ENCODE assay signal across 1 cellular context in genomic region chr2:7060156-7060555, GRCh38.
TF ChIP-seq lines count a peak whose summit lies in the region.

No MANE protein-coding gene starts in this region.

TF ChIP-seq in HepG2, 621 proteins besides CTCF, POLR2A, EP300 and RAD21:
- TF ChIP-seq, protein P1, sequence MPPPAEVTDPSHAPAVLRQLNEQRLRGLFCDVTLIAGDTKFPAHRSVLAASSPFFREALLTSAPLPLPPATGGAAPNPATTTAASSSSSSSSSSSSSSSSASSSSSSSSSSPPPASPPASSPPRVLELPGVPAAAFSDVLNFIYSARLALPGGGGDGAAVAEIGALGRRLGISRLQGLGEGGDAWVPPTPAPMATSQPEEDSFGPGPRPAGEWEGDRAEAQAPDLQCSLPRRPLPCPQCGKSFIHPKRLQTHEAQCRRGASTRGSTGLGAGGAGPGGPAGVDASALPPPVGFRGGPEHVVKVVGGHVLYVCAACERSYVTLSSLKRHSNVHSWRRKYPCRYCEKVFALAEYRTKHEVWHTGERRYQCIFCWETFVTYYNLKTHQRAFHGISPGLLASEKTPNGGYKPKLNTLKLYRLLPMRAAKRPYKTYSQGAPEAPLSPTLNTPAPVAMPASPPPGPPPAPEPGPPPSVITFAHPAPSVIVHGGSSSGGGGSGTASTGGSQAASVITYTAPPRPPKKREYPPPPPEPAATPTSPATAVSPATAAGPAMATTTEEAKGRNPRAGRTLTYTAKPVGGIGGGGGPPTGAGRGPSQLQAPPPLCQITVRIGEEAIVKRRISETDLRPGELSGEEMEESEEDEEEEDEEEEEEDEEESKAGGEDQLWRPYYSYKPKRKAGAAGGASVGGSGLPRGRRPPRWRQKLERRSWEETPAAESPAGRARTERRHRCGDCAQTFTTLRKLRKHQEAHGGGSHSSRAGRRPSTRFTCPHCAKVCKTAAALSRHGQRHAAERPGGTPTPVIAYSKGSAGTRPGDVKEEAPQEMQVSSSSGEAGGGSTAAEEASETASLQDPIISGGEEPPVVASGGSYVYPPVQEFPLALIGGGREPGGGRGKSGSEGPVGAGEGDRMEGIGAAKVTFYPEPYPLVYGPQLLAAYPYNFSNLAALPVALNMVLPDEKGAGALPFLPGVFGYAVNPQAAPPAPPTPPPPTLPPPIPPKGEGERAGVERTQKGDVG (CRISPR knock-in tag; IDR thresholded peaks at IDR 0.05; ENCODE audit: borderline replicate concordance): no peak
- TF ChIP-seq SETDB1 (CRISPR knock-in tag; IDR thresholded peaks at IDR 0.05; ENCODE audit: borderline replicate concordance) (no peak), PRDM15 (CRISPR knock-in tag; IDR thresholded peaks at IDR 0.05) (no peak), ZNF230 (CRISPR knock-in tag; IDR thresholded peaks at IDR 0.05) (no peak), ZNF510 (CRISPR knock-in tag; IDR thresholded peaks at IDR 0.05; ENCODE audit: low read depth) (no peak), ZNF563 (CRISPR knock-in tag; IDR thresholded peaks at IDR 0.05) (no peak), JUN (CRISPR knock-in tag; IDR thresholded peaks at IDR 0.05) (no peak), ZZZ3 (CRISPR knock-in tag; IDR thresholded peaks at IDR 0.05; ENCODE audit: borderline replicate concordance) (no peak)
- TF ChIP-seq, protein P2, sequence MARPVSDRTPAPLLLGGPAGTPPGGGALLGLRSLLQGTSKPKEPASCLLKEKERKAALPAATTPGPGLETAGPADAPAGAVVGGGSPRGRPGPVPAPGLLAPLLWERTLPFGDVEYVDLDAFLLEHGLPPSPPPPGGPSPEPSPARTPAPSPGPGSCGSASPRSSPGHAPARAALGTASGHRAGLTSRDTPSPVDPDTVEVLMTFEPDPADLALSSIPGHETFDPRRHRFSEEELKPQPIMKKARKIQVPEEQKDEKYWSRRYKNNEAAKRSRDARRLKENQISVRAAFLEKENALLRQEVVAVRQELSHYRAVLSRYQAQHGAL (CRISPR knock-in tag; IDR thresholded peaks at IDR 0.05; ENCODE audit: not compliant biosample characterization): no peak
- TF ChIP-seq, protein P3, sequence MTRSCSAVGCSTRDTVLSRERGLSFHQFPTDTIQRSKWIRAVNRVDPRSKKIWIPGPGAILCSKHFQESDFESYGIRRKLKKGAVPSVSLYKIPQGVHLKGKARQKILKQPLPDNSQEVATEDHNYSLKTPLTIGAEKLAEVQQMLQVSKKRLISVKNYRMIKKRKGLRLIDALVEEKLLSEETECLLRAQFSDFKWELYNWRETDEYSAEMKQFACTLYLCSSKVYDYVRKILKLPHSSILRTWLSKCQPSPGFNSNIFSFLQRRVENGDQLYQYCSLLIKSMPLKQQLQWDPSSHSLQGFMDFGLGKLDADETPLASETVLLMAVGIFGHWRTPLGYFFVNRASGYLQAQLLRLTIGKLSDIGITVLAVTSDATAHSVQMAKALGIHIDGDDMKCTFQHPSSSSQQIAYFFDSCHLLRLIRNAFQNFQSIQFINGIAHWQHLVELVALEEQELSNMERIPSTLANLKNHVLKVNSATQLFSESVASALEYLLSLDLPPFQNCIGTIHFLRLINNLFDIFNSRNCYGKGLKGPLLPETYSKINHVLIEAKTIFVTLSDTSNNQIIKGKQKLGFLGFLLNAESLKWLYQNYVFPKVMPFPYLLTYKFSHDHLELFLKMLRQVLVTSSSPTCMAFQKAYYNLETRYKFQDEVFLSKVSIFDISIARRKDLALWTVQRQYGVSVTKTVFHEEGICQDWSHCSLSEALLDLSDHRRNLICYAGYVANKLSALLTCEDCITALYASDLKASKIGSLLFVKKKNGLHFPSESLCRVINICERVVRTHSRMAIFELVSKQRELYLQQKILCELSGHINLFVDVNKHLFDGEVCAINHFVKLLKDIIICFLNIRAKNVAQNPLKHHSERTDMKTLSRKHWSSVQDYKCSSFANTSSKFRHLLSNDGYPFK (CRISPR knock-in tag; IDR thresholded peaks at IDR 0.05; ENCODE audit: borderline replicate concordance): no peak
